16 cellular contexts compared by ENCODE assay signal in genomic region chr21:42509239-42509638, GRCh38. TPM values are rescaled to one million over a fixed set of nuclear protein-coding genes. Genes with fewer than 3 reads are reported as not detected.
DNase-seq lines count a peak whose midpoint lies in the region; ATAC-seq, FAIRE-seq and TF ChIP-seq lines count a peak whose summit lies in the region.
"Had no signal": no experiment of that assay in that cellular context is flagged by ENCODE, and none has a peak within 500 bp of the region (broad histone marks: within the 10 kb centered on the region; RNA-seq: fewer than 3 reads in every experiment).

No MANE protein-coding gene starts in this region.

- no peak for TF ChIP-seq RAD21 in K562 (CRISPR knock-in tag; conservative IDR thresholded peaks at IDR 0.05 in 1 of 2, IDR thresholded peaks at IDR 0.05 in 1 of 2)

- H3K79me2 ChIP-seq in K562 (ENCODE audit: control insufficient read depth, insufficient read depth, low read length), result no peaks in the 10 kb centered on the region

- H3K36me3 ChIP-seq in K562 (ENCODE audit: control insufficient read depth, insufficient read depth, low read length) (no peaks in the 10 kb centered on the region), thyroid gland (no peaks in the 10 kb centered on the region)

- no peak for TF ChIP-seq POLR2A in K562 (conservative IDR thresholded peaks at IDR 0.05)
- no peak for TF ChIP-seq POLR2A in thyroid gland (IDR thresholded peaks at IDR 0.05)

- H2AFZ ChIP-seq in K562 (ENCODE audit: low read depth, low read length), result 0 out of 2 replicates have a peak overlapping the region, but pooled peaks have one; percentile 16

- no peak for FAIRE-seq in K562 (lab: Jason Lieb, UNC)
- FAIRE-seq: H1, HepG2 had no signal

- DNase-seq in activated CD4-positive, alpha-beta memory T cell treated with anti-CD3 and anti-CD28 coated beads, Interleukin-2, amount 10 ng/mL, durations not matched to agents 7 days and 5 days, result peak; percentile 12
- DNase-seq in activated CD4-positive, alpha-beta memory T cell treated with anti-CD3 and anti-CD28 coated beads for 36 hours, result no peak
- DNase-seq in K562 (ENCODE audit: extremely low read depth in 1 of 4, low spot score in 3 of 4) (no peak), thyroid gland (peak; percentile 40 to 59), GM13976 (ENCODE audit: low spot score) (no peak), occipital lobe (lab: John Stamatoyannopoulos, UW) (no peak)
- no peak for DNase-seq in stimulated activated naive B cell treated with anti-CD40 and anti-IgM and Interleukin-4, amounts not matched to agents 10 μg/mL and 1 μg/mL and 100 μg/mL, for 72 hours
- DNase-seq: CD8-positive, alpha-beta T cell; GF-D8; Karpas-422; NCI-H187 treated with DMSO at 0.1 percent for 48 hours; NCI-H510A treated with DMSO at 0.1 percent for 48 hours had no signal

- H3K27ac Mint-ChIP-seq in activated CD4-positive, alpha-beta memory T cell treated with anti-CD3 and anti-CD28 coated beads, Interleukin-2, amount 10 ng/mL, durations not matched to agents 7 days and 5 days, result no peak overlapping the region
- H3K27ac Mint-ChIP-seq in activated CD4-positive, alpha-beta memory T cell treated with anti-CD3 and anti-CD28 coated beads for 36 hours, result no peak overlapping the region
- H3K27ac Mint-ChIP-seq in stimulated activated naive B cell treated with anti-CD40 and anti-IgM and Interleukin-4, amounts not matched to agents 10 μg/mL and 1 μg/mL and 100 μg/mL, for 72 hours, result no peak overlapping the region
- H3K27ac Mint-ChIP-seq: CD8-positive, alpha-beta T cell had no signal

- POLR2A ChIA-PET in activated CD4-positive, alpha-beta memory T cell treated with anti-CD3 and anti-CD28 coated beads, Interleukin-2, amount 10 ng/mL, durations not matched to agents 7 days and 5 days (lab: Charles Lee), result no interaction called here
- POLR2A ChIA-PET in activated CD4-positive, alpha-beta memory T cell treated with anti-CD3 and anti-CD28 coated beads for 36 hours (lab: Charles Lee), result no interaction called here
- POLR2A ChIA-PET in K562 (lab: Yijun Ruan, JAX), result interaction anchor here (0.6 to 2.0 kb wide), 3 partner anchors 10 to 18 kb away, joined by 3 to 7 read pairs (median 3); partner anchors contain the start of gene RSPH1

- H3K9me3 ChIP-seq in K562 (replicated peaks; ENCODE audit: control insufficient read depth, insufficient read depth, low read depth, low read length) (no peaks in the 10 kb centered on the region), thyroid gland (no peaks in the 10 kb centered on the region)

- WGBS in K562 (ENCODE audit: insufficient coverage, low coverage, missing lambda C conversion rate), result 4% methylated on average over 11 of the region's 11 CpGs
- WGBS in thyroid gland, 2 donors, result 42 to 68% methylated on average over 11 of the region's 11 CpGs

- H3K4me2 ChIP-seq in K562 (ENCODE audit: insufficient read depth, low read length), result peak overlapping the region; percentile 21; the same call in 1 of the 2 replicates

- no peak for TF ChIP-seq EP300 in K562 (IDR thresholded peaks at IDR 0.05; ENCODE audit: low read length)

- H3K4me3 Mint-ChIP-seq in activated CD4-positive, alpha-beta memory T cell treated with anti-CD3 and anti-CD28 coated beads, Interleukin-2, amount 10 ng/mL, durations not matched to agents 7 days and 5 days, result no peak overlapping the region
- no peak overlapping the region for H3K4me3 Mint-ChIP-seq in activated CD4-positive, alpha-beta memory T cell treated with anti-CD3 and anti-CD28 coated beads for 36 hours
- H3K4me3 Mint-ChIP-seq in stimulated activated naive B cell treated with anti-CD40 and anti-IgM and Interleukin-4, amounts not matched to agents 10 μg/mL and 1 μg/mL and 100 μg/mL, for 72 hours, result no peak overlapping the region
- H3K4me3 Mint-ChIP-seq: CD8-positive, alpha-beta T cell had no signal

- H3K27ac ChIP-seq in K562 (ENCODE audit: extremely low read depth, low read depth, low read length) (no peak overlapping the region), thyroid gland (peak overlapping the region; percentile 7 to 76 (median 58))
- H3K27ac ChIP-seq: 22Rv1 had no signal

- ATAC-seq in K562, result no peak
- ATAC-seq in esophagus mucosa, result peak; percentile 43
- no peak for ATAC-seq in stimulated activated naive B cell treated with anti-CD40 and anti-IgM and Interleukin-4, amounts not matched to agents 10 μg/mL and 1 μg/mL and 100 μg/mL, for 72 hours (replicated peaks)
- ATAC-seq: CD8-positive, alpha-beta T cell; HepG2 had no signal

- TF ChIP-seq CTCF in K562 (IDR thresholded peaks at IDR 0.05 in 2 of 3, conservative IDR thresholded peaks at IDR 0.05 in 1 of 3; ENCODE audit: insufficient read depth in 2 of 3, low read depth in 1 of 3, low read length in 3 of 3) (no peak), thyroid gland (IDR thresholded peaks at IDR 0.05) (no peak), GM13976 (IDR thresholded peaks at IDR 0.05; ENCODE audit: borderline replicate concordance, control extremely low read depth, extremely low read depth, insufficient read depth, missing control alignments) (no peak)

- H3K27me3 ChIP-seq in K562 (ENCODE audit: control insufficient read depth in 2 of 2, insufficient read depth in 2 of 2, low read length in 2 of 2), result peaks cover 24 to 26% of the 10 kb centered on the region in 2 experiments; a peak in 4 of 5 replicates
- H3K27me3 ChIP-seq in thyroid gland, result no peaks in the 10 kb centered on the region

- in situ Hi-C loops in K562 (cut with MboI), result no loop called here
- in situ Hi-C loops in GM13976 (cut with MboI; ENCODE audit: low sequenced_read_pairs, unreplicated experiment), result no loop called here

- no peaks in the 10 kb centered on the region for H3K9me3 Mint-ChIP-seq in activated CD4-positive, alpha-beta memory T cell treated with anti-CD3 and anti-CD28 coated beads, Interleukin-2, amount 10 ng/mL, durations not matched to agents 7 days and 5 days
- H3K9me3 Mint-ChIP-seq in activated CD4-positive, alpha-beta memory T cell treated with anti-CD3 and anti-CD28 coated beads for 36 hours, result no peaks in the 10 kb centered on the region
- no peaks in the 10 kb centered on the region for H3K9me3 Mint-ChIP-seq in stimulated activated naive B cell treated with anti-CD40 and anti-IgM and Interleukin-4, amounts not matched to agents 10 μg/mL and 1 μg/mL and 100 μg/mL, for 72 hours
- H3K9me3 Mint-ChIP-seq: CD8-positive, alpha-beta T cell had no signal

- no TSS peak for BruUV-seq in K562 (replicated peaks; lab: Mats Ljungman, UMichigan)

- peaks cover 0 to 13% of the 10 kb centered on the region in 2 experiments; a peak in 2 of 5 replicates for H3K4me1 ChIP-seq in K562 (replicated peaks in 1 of 2; ENCODE audit: control insufficient read depth in 2 of 2, insufficient read depth in 2 of 2, low read length in 2 of 2)
- H3K4me1 ChIP-seq in thyroid gland, result peaks cover 3 to 15% of the 10 kb centered on the region in 2 donors

- H3K9ac ChIP-seq in K562 (ENCODE audit: insufficient read depth in 1 of 2, low read depth in 2 of 2, low read length in 2 of 2), result no peak overlapping the region

- no peaks in the 10 kb centered on the region for H4K20me1 ChIP-seq in K562 (replicated peaks; ENCODE audit: control insufficient read depth, insufficient read depth, low read length)

- peaks cover under 1% of the 10 kb centered on the region for H3K4me1 Mint-ChIP-seq in activated CD4-positive, alpha-beta memory T cell treated with anti-CD3 and anti-CD28 coated beads, Interleukin-2, amount 10 ng/mL, durations not matched to agents 7 days and 5 days
- peaks cover 3% of the 10 kb centered on the region for H3K4me1 Mint-ChIP-seq in activated CD4-positive, alpha-beta memory T cell treated with anti-CD3 and anti-CD28 coated beads for 36 hours (ENCODE audit: low read depth)
- peaks cover 16 to 21% of the 10 kb centered on the region in 2 donors for H3K4me1 Mint-ChIP-seq in stimulated activated naive B cell treated with anti-CD40 and anti-IgM and Interleukin-4, amounts not matched to agents 10 μg/mL and 1 μg/mL and 100 μg/mL, for 72 hours

- H3K4me3 ChIP-seq in K562 (no peak overlapping the region), thyroid gland (replicated peaks in 1 of 3) (no peak overlapping the region)

- CTCF ChIA-PET in activated CD4-positive, alpha-beta memory T cell treated with anti-CD3 and anti-CD28 coated beads, Interleukin-2, amount 10 ng/mL, durations not matched to agents 7 days and 5 days (lab: Charles Lee), result no interaction called here
- CTCF ChIA-PET in activated CD4-positive, alpha-beta memory T cell treated with anti-CD3 and anti-CD28 coated beads for 36 hours (lab: Charles Lee), result interaction anchor here (1.6 kb wide), 1 partner anchor 128 kb away, joined by 3 read pairs; no protein-coding TSS in a partner anchor
- CTCF ChIA-PET in K562 (lab: Yijun Ruan, JAX; ENCODE audit: low intra/inter-chr PET ratio), result no interaction called here

- no peaks in the 10 kb centered on the region for H3K36me3 Mint-ChIP-seq in activated CD4-positive, alpha-beta memory T cell treated with anti-CD3 and anti-CD28 coated beads, Interleukin-2, amount 10 ng/mL, durations not matched to agents 7 days and 5 days (ENCODE audit: low read depth)
- H3K36me3 Mint-ChIP-seq in activated CD4-positive, alpha-beta memory T cell treated with anti-CD3 and anti-CD28 coated beads for 36 hours, result no peaks in the 10 kb centered on the region
- peaks cover 0 to 2% of the 10 kb centered on the region in 2 donors for H3K36me3 Mint-ChIP-seq in stimulated activated naive B cell treated with anti-CD40 and anti-IgM and Interleukin-4, amounts not matched to agents 10 μg/mL and 1 μg/mL and 100 μg/mL, for 72 hours

- H3K27me3 Mint-ChIP-seq in activated CD4-positive, alpha-beta memory T cell treated with anti-CD3 and anti-CD28 coated beads, Interleukin-2, amount 10 ng/mL, durations not matched to agents 7 days and 5 days, result peaks cover 43% of the 10 kb centered on the region
- H3K27me3 Mint-ChIP-seq in activated CD4-positive, alpha-beta memory T cell treated with anti-CD3 and anti-CD28 coated beads for 36 hours, result no peaks in the 10 kb centered on the region
- H3K27me3 Mint-ChIP-seq in stimulated activated naive B cell treated with anti-CD40 and anti-IgM and Interleukin-4, amounts not matched to agents 10 μg/mL and 1 μg/mL and 100 μg/mL, for 72 hours, result no peaks in the 10 kb centered on the region

- no peaks in the 10 kb centered on the region for H3K9me1 ChIP-seq in K562 (ENCODE audit: control insufficient read depth, insufficient read depth, low read length)

- intact Hi-C loops in activated CD4-positive, alpha-beta memory T cell treated with anti-CD3 and anti-CD28 coated beads for 36 hours (cut with micrococcal nuclease), result no loop called here
- intact Hi-C loops in K562 (cut with micrococcal nuclease) (no loop called here), thyroid gland (cut with DNase I) (no loop called here)

RNA-seq across cellular contexts. Expression of gene SLC37A1, which starts 4.4 kb away (rescaled TPM):
- total RNA-seq in activated CD4-positive, alpha-beta memory T cell treated with anti-CD3 and anti-CD28 coated beads, Interleukin-2, amount 10 ng/mL, durations not matched to agents 7 days and 5 days, result 10 to 100 TPM; 12.7 to 13.3 TPM
- 10 to 100 TPM; 21.1 to 21.2 TPM for total RNA-seq in activated CD4-positive, alpha-beta memory T cell treated with anti-CD3 and anti-CD28 coated beads for 36 hours
- total RNA-seq in K562 (2011; cell fraction: chromatin; rRNA removed; ENCODE audit: low replicate concordance), result 4.6 and 9.1 TPM in 2 replicates
- 5.5 and 5.9 TPM in 2 replicates for total RNA-seq in K562 (2011; cell fraction: nucleolus; rRNA removed)
- 5.6 and 6.5 TPM in 2 replicates for total RNA-seq in K562 (2011; cell fraction: nucleoplasm; rRNA removed)
- 0.33 and 1.4 TPM in 2 replicates for total RNA-seq in K562 (2014; rRNA removed)
- total RNA-seq in K562 (2014; rRNA removed; fragmentation: Illumina TruSeq; extraction: Trizol), result 0.10 and 0.15 TPM in 2 replicates
- 0.40 and 0.79 TPM in 2 replicates for total RNA-seq in K562 (2015; rRNA removed; fragmentation: Illumina TruSeq; extraction: Trizol)
- total RNA-seq in K562 (2021), result 0.40 and 0.60 TPM in 2 replicates
- polyA plus RNA-seq in K562 (2011; rRNA removed), result 3.4 and 4.5 TPM in 2 replicates
- polyA plus RNA-seq in K562 (2011; cell fraction: cytosol; rRNA removed), result 2.8 and 3.2 TPM in 2 replicates
- polyA plus RNA-seq in K562 (2011; cell fraction: nucleus; rRNA removed), result 10.8 and 11.2 TPM in 2 replicates
- 0.43 and 1.8 TPM in 2 replicates for polyA plus RNA-seq in K562 (2012)
- 0.45 and 0.65 TPM in 2 replicates for polyA plus RNA-seq in K562 (2014; fragmentation: Illumina TruSeq; extraction: Trizol)
- under 1 TPM; 0.06 to 0.20 TPM for polyA plus RNA-seq in K562 (2014; fragmentation: Nextera tagmentation; extraction: Ambion mirVana)
- 0.09 and 0.24 TPM in 2 replicates for polyA plus RNA-seq in K562 (2014; rRNA removed)
- 3.8 and 6.7 TPM in 2 replicates for polyA minus RNA-seq in K562 (2011; rRNA and poly(A)+ RNA removed)
- polyA minus RNA-seq in K562 (2011; cell fraction: cytosol; rRNA and poly(A)+ RNA removed), result 2.5 and 2.6 TPM in 2 replicates
- polyA minus RNA-seq in K562 (2011; cell fraction: nucleus; rRNA and poly(A)+ RNA removed), result 8.3 and 11.8 TPM in 2 replicates
- 13.9 TPM for total RNA-seq in esophagus mucosa
- total RNA-seq in thyroid gland, result 10 to 100 TPM; 26.1 to 37.9 (median 34.9) TPM
- total RNA-seq in occipital lobe, result 24.5 TPM

RNA-seq across cellular contexts. Expression of gene RSPH1, which starts 13.2 kb away (rescaled TPM):
- not detected for total RNA-seq in activated CD4-positive, alpha-beta memory T cell treated with anti-CD3 and anti-CD28 coated beads, Interleukin-2, amount 10 ng/mL, durations not matched to agents 7 days and 5 days
- under 1 TPM; 0.38 to 0.53 TPM for total RNA-seq in activated CD4-positive, alpha-beta memory T cell treated with anti-CD3 and anti-CD28 coated beads for 36 hours
- total RNA-seq in K562 (2011; cell fraction: chromatin; rRNA removed; ENCODE audit: low replicate concordance), result 0.16 TPM in 1 of 2 replicates, not detected in the other
- not detected in 2 replicates for total RNA-seq in K562 (2011; cell fraction: nucleolus; rRNA removed)
- total RNA-seq in K562 (2011; cell fraction: nucleoplasm; rRNA removed), result 0.15 TPM in 1 of 2 replicates, not detected in the other
- not detected in 2 replicates for total RNA-seq in K562 (2014; rRNA removed)
- not detected in 2 replicates for total RNA-seq in K562 (2014; rRNA removed; fragmentation: Illumina TruSeq; extraction: Trizol)
- not detected in 2 replicates for total RNA-seq in K562 (2015; rRNA removed; fragmentation: Illumina TruSeq; extraction: Trizol)
- not detected in 2 replicates for total RNA-seq in K562 (2021)
- polyA plus RNA-seq in K562 (2011; rRNA removed), result 0.17 TPM in 1 of 2 replicates, not detected in the other
- polyA plus RNA-seq in K562 (2011; cell fraction: cytosol; rRNA removed), result 0.01 TPM in 1 of 2 replicates, not detected in the other
- 0.07 TPM in 1 of 2 replicates, not detected in the other for polyA plus RNA-seq in K562 (2011; cell fraction: nucleus; rRNA removed)
- 0.18 TPM in 1 of 2 replicates, not detected in the other for polyA plus RNA-seq in K562 (2012)
- polyA plus RNA-seq in K562 (2014; fragmentation: Illumina TruSeq; extraction: Trizol), result not detected in 2 replicates
- polyA plus RNA-seq in K562 (2014; fragmentation: Nextera tagmentation; extraction: Ambion mirVana), result not detected
- not detected in 2 replicates for polyA plus RNA-seq in K562 (2014; rRNA removed)
- 0.07 TPM in 1 of 2 replicates, not detected in the other for polyA minus RNA-seq in K562 (2011; rRNA and poly(A)+ RNA removed)
- polyA minus RNA-seq in K562 (2011; cell fraction: cytosol; rRNA and poly(A)+ RNA removed), result not detected in 2 replicates
- polyA minus RNA-seq in K562 (2011; cell fraction: nucleus; rRNA and poly(A)+ RNA removed), result not detected in 2 replicates
- 0.24 TPM for total RNA-seq in esophagus mucosa
- total RNA-seq in thyroid gland, result 1 to 10 TPM; 2.7 to 3.7 (median 3.0) TPM
- total RNA-seq in occipital lobe, result 0.16 TPM
- total RNA-seq: H1, HepG2 had no signal
- polyA plus RNA-seq: HepG2 had no signal

Comparison
In these comparisons a context has a peak if more than half of its experiments do, and no peak if none do; other contexts are left out.
1. DNase-seq: peak in activated CD4-positive, alpha-beta memory T cell treated with anti-CD3 and anti-CD28 coated beads, Interleukin-2, amount 10 ng/mL, durations not matched to agents 7 days and 5 days (single experiment) and thyroid gland (2 of 2); none in activated CD4-positive, alpha-beta memory T cell treated with anti-CD3 and anti-CD28 coated beads for 36 hours (single experiment), K562 (0 of 4), stimulated activated naive B cell treated with anti-CD40 and anti-IgM and Interleukin-4, amounts not matched to agents 10 μg/mL and 1 μg/mL and 100 μg/mL, for 72 hours (single experiment), GM13976 (single experiment) and occipital lobe (single experiment).